Comparison of ENCODE assay signal across 26 cellular contexts in genomic region chr10:12784646-12785045, GRCh38.
"Had no signal": no experiment of that assay in that cellular context is flagged by ENCODE, and none has a peak within 500 bp of the region (broad histone marks: within the 10 kb centered on the region; RNA-seq: fewer than 3 reads in every experiment).

No MANE protein-coding gene starts in this region.

- H3K4me3 ChIP-seq: K562, Peyer's patch, SJCRH30 had no signal

- H3K27me3 Mint-ChIP-seq: activated CD4-positive, alpha-beta memory T cell treated with anti-CD3 and anti-CD28 coated beads, Interleukin-2, amount 10 ng/mL, durations not matched to agents 7 days and 5 days; activated CD4-positive, alpha-beta T cell treated with anti-CD3 and anti-CD28 coated beads for 36 hours; activated naive CD8-positive, alpha-beta T cell; activated T-helper 17 cell treated with anti-CD3 and anti-CD28 coated beads, Interleukin-2, amount 50 U/mL, for 72 hours had no signal

- H3K36me3 ChIP-seq: Peyer's patch, SJCRH30, WERI-Rb-1 had no signal

- H3K27ac ChIP-seq: Peyer's patch, RWPE1, SJCRH30, WERI-Rb-1 had no signal

- H3K4me1 ChIP-seq: Peyer's patch had no signal

- H3K9ac ChIP-seq: SK-N-SH had no signal

- H3K27me3 ChIP-seq: Peyer's patch, SJCRH30 had no signal

- H3K4me2 ChIP-seq: SK-N-SH had no signal

- H3K27ac Mint-ChIP-seq: activated CD4-positive, alpha-beta memory T cell treated with anti-CD3 and anti-CD28 coated beads, Interleukin-2, amount 10 ng/mL, durations not matched to agents 7 days and 5 days; activated CD4-positive, alpha-beta T cell treated with anti-CD3 and anti-CD28 coated beads for 36 hours; activated naive CD4-positive, alpha-beta T cell treated with anti-CD3 and anti-CD28 coated beads for 36 hours; activated naive CD8-positive, alpha-beta T cell; activated T-helper 17 cell treated with anti-CD3 and anti-CD28 coated beads, Interleukin-2, amount 50 U/mL, for 72 hours had no signal

- DNase-seq: activated CD4-positive, alpha-beta memory T cell treated with anti-CD3 and anti-CD28 coated beads, Interleukin-2, amount 10 ng/mL, durations not matched to agents 7 days and 5 days; activated CD4-positive, alpha-beta T cell treated with anti-CD3 and anti-CD28 coated beads for 36 hours; activated CD4-positive, alpha-beta T cell treated with anti-CD3 and anti-CD28 coated beads, Interleukin-2, amount 50 U/mL, for 1 hour; activated gamma-delta T cell; activated naive CD4-positive, alpha-beta T cell treated with anti-CD3 and anti-CD28 coated beads for 36 hours; activated T-cell treated with anti-CD3 and anti-CD28 coated beads for 4 hours; activated T-cell treated with anti-CD3 and anti-CD28 coated beads, Interleukin-2, amount 50 U/mL, for 48 hours; amygdala; Karpas-422; MM.1S; NCI-H1105 treated with DMSO at 0.1 percent for 48 hours; NCI-H1436 treated with DMSO at 0.1 percent for 48 hours; NCI-H187; NCI-H2081; NCI-H510A treated with DMSO at 0.1 percent for 48 hours; NCI-H69; Peyer's patch; Right ventricle myocardium superior; SK-N-SH; T-helper 1 cell; WERI-Rb-1 had no signal

- FAIRE-seq: K562 had no signal

- H3K4me3 Mint-ChIP-seq: activated CD4-positive, alpha-beta memory T cell treated with anti-CD3 and anti-CD28 coated beads, Interleukin-2, amount 10 ng/mL, durations not matched to agents 7 days and 5 days; activated CD4-positive, alpha-beta T cell treated with anti-CD3 and anti-CD28 coated beads for 36 hours; activated naive CD4-positive, alpha-beta T cell treated with anti-CD3 and anti-CD28 coated beads for 36 hours; activated naive CD8-positive, alpha-beta T cell; activated T-helper 17 cell treated with anti-CD3 and anti-CD28 coated beads, Interleukin-2, amount 50 U/mL, for 72 hours had no signal

- ATAC-seq: activated CD4-positive, alpha-beta T cell treated with anti-CD3 and anti-CD28 coated beads for 36 hours; activated T-helper 17 cell treated with anti-CD3 and anti-CD28 coated beads, Interleukin-2, amount 50 U/mL, for 72 hours; K562 had no signal

- H3K9me3 Mint-ChIP-seq: activated CD4-positive, alpha-beta memory T cell treated with anti-CD3 and anti-CD28 coated beads, Interleukin-2, amount 10 ng/mL, durations not matched to agents 7 days and 5 days; activated naive CD4-positive, alpha-beta T cell treated with anti-CD3 and anti-CD28 coated beads for 36 hours; activated T-helper 17 cell treated with anti-CD3 and anti-CD28 coated beads, Interleukin-2, amount 50 U/mL, for 72 hours had no signal

- H3K9me3 ChIP-seq: Peyer's patch, SJCRH30, SK-N-SH had no signal
